Comparison of ENCODE assay signal across 8 cellular contexts in genomic region chr7:87933953-87934698, GRCh38. TPM values are rescaled to one million over a fixed set of nuclear protein-coding genes. Genes with fewer than 3 reads are reported as not detected.
DNase-seq lines count a peak whose midpoint lies in the region; ATAC-seq and TF ChIP-seq lines count a peak whose summit lies in the region.

ADAM22 (plus strand) TSS chr7:87934251; CDS start chr7:87934466, 215 bp downstream.

- H3K36me3 ChIP-seq in parathyroid adenoma (ENCODE audit: control insufficient read depth, insufficient read depth, low read length) (no peaks in the 10 kb centered on the region), tibial nerve (no peaks in the 10 kb centered on the region)

- 1% methylated on average over 38 to 70 of the region's 70 CpGs for WGBS in tibial nerve, 2 donors

- H3K4me3 Mint-ChIP-seq in activated naive CD8-positive, alpha-beta T cell treated with anti-CD3 and anti-CD28 coated beads for 36 hours: peak within 1 kb of the TSS; percentile 87

- H3K27me3 Mint-ChIP-seq in activated naive CD8-positive, alpha-beta T cell treated with anti-CD3 and anti-CD28 coated beads for 36 hours: peaks cover 4% of the 10 kb centered on the region

- TF ChIP-seq CTCF in GM12864 (IDR thresholded peaks at IDR 0.05; ENCODE audit: low read depth, low read length, missing control alignments): no peak
- TF ChIP-seq CTCF in parathyroid adenoma (IDR thresholded peaks at IDR 0.05): peak; percentile 9
- no peak for TF ChIP-seq CTCF in tibial nerve (IDR thresholded peaks at IDR 0.05)

- peaks cover 13% of the 10 kb centered on the region for H3K4me1 Mint-ChIP-seq in activated naive CD8-positive, alpha-beta T cell treated with anti-CD3 and anti-CD28 coated beads for 36 hours

- peak within 1 kb of the TSS; percentile 72 for H2AFZ ChIP-seq in parathyroid adenoma

- H3K4me3 ChIP-seq in GM12864 (ENCODE audit: low read depth, low read length) (peak within 1 kb of the TSS; percentile 97), parathyroid adenoma (ENCODE audit: low read depth, low read length) (peak within 1 kb of the TSS; percentile 52), tibial nerve (peak within 1 kb of the TSS; percentile 38 to 72 (median 62))

- DNase-seq in GM12864 (ENCODE audit: low read depth): peak; percentile 85
- peak; percentile 92 for DNase-seq in NCI-H1048 (lab: John Stamatoyannopoulos, UW)
- peak; percentile 91 for DNase-seq in activated naive CD8-positive, alpha-beta T cell treated with anti-CD3 and anti-CD28 coated beads for 36 hours
- DNase-seq in Right ventricle myocardium superior: peak; percentile 91
- DNase-seq in tibial nerve (ENCODE audit: low spot score in 2 of 2): peak; percentile 54 to 68

- no peak for TF ChIP-seq EP300 in tibial nerve (IDR thresholded peaks at IDR 0.05)

- H3K9me3 ChIP-seq in parathyroid adenoma (ENCODE audit: control insufficient read depth, low read length) (no peaks in the 10 kb centered on the region), tibial nerve (no peaks in the 10 kb centered on the region)

- ATAC-seq in HG02610 (IDR thresholded peaks at IDR 0.05; ENCODE audit: unreplicated experiment) (peak; percentile 98), SK-N-SH treated with all-trans-retinoic acid at 6 μM for 48 hours (peak; percentile 96), Right ventricle myocardium superior (ENCODE audit: poor library complexity) (peak; percentile 97)

- intact Hi-C loops in Right ventricle myocardium superior (cut with DNase I): no loop called here

- H3K36me3 Mint-ChIP-seq in activated naive CD8-positive, alpha-beta T cell treated with anti-CD3 and anti-CD28 coated beads for 36 hours: peaks cover 8% of the 10 kb centered on the region

- no peaks in the 10 kb centered on the region for H3K9me3 Mint-ChIP-seq in activated naive CD8-positive, alpha-beta T cell treated with anti-CD3 and anti-CD28 coated beads for 36 hours

- peak within 1 kb of the TSS; percentile 37 for H3K27ac ChIP-seq in parathyroid adenoma
- peak within 1 kb of the TSS in 2 of 4 donors; percentile 56 to 58 for H3K27ac ChIP-seq in tibial nerve

- H3K4me1 ChIP-seq in parathyroid adenoma (peaks cover 3% of the 10 kb centered on the region), tibial nerve (peaks cover 0 to 14% (median 4%) of the 10 kb centered on the region in 4 donors)

- no peak for TF ChIP-seq POLR2A in tibial nerve (IDR thresholded peaks at IDR 0.05)

- H3K27ac Mint-ChIP-seq in activated naive CD8-positive, alpha-beta T cell treated with anti-CD3 and anti-CD28 coated beads for 36 hours: peak within 1 kb of the TSS; percentile 69

- H3K4me2 ChIP-seq in parathyroid adenoma (ENCODE audit: low read length): peak within 1 kb of the TSS; percentile 62

- H3K9ac ChIP-seq in parathyroid adenoma: no peak within 1 kb of the TSS

- H3K27me3 ChIP-seq in parathyroid adenoma (ENCODE audit: control insufficient read depth, insufficient read depth, low read length) (no peaks in the 10 kb centered on the region), tibial nerve (no peaks in the 10 kb centered on the region)

- H3K79me2 ChIP-seq in parathyroid adenoma: no peaks in the 10 kb centered on the region

TF ChIP-seq in SK-N-SH treated with all-trans-retinoic acid at 6 μM for 48 hours, 23 proteins besides CTCF, POLR2A, EP300 and RAD21 (continues in another document):
- TF ChIP-seq TSHZ2 (CRISPR knock-in tag; IDR thresholded peaks at IDR 0.05) (peak; percentile 81), SNAI2 (CRISPR knock-in tag; IDR thresholded peaks at IDR 0.05) (peak; percentile 76; the same call in 1 of the 2 replicates), OSR1 (CRISPR knock-in tag; IDR thresholded peaks at IDR 0.05) (no peak), TOX (CRISPR knock-in tag; IDR thresholded peaks at IDR 0.05; ENCODE audit: borderline replicate concordance) (no peak), PATZ1 (CRISPR knock-in tag; IDR thresholded peaks at IDR 0.05; ENCODE audit: borderline replicate concordance) (no peak), ZFP3 (CRISPR knock-in tag; IDR thresholded peaks at IDR 0.05) (peak; percentile 91), POU6F1 (CRISPR knock-in tag; IDR thresholded peaks at IDR 0.05; ENCODE audit: borderline replicate concordance, low read depth) (0 out of 2 replicates have a peak, but pooled peaks have one; percentile 17), TCF4 (CRISPR knock-in tag; IDR thresholded peaks at IDR 0.05; ENCODE audit: borderline replicate concordance) (no peak), CSDC2 (CRISPR knock-in tag; IDR thresholded peaks at IDR 0.05) (no peak), CREB5 (CRISPR knock-in tag; IDR thresholded peaks at IDR 0.05; ENCODE audit: low read depth) (no peak), ZNF70 (CRISPR knock-in tag; IDR thresholded peaks at IDR 0.05) (no peak), RARB (CRISPR knock-in tag; IDR thresholded peaks at IDR 0.05) (no peak), ISL1 (CRISPR knock-in tag; IDR thresholded peaks at IDR 0.05) (no peak), ZNF565 (CRISPR knock-in tag; conservative IDR thresholded peaks at IDR 0.05; ENCODE audit: low read depth) (no peak), ZNF8 (CRISPR knock-in tag; IDR thresholded peaks at IDR 0.05) (no peak), ARNTL (CRISPR knock-in tag; IDR thresholded peaks at IDR 0.05; ENCODE audit: borderline replicate concordance, low read depth) (no peak), ZFP30 (CRISPR knock-in tag; IDR thresholded peaks at IDR 0.05) (no peak), BACH2 (CRISPR knock-in tag; IDR thresholded peaks at IDR 0.05; ENCODE audit: borderline replicate concordance) (no peak), ZC3H10 (CRISPR knock-in tag; IDR thresholded peaks at IDR 0.05) (no peak)

RNA-seq across cellular contexts. Expression of gene ADAM22, which starts in this region (rescaled TPM):
- total RNA-seq in activated naive CD8-positive, alpha-beta T cell treated with anti-CD3 and anti-CD28 coated beads for 36 hours: 1 to 10 TPM; 2.3 to 3.5 TPM
- total RNA-seq in Right ventricle myocardium superior (1.3 TPM), tibial nerve (1 to 10 TPM; 3.6 to 8.6 (median 5.1) TPM)
